ENCODE assay signal across 21 cellular contexts in the genomic region with DNA sequence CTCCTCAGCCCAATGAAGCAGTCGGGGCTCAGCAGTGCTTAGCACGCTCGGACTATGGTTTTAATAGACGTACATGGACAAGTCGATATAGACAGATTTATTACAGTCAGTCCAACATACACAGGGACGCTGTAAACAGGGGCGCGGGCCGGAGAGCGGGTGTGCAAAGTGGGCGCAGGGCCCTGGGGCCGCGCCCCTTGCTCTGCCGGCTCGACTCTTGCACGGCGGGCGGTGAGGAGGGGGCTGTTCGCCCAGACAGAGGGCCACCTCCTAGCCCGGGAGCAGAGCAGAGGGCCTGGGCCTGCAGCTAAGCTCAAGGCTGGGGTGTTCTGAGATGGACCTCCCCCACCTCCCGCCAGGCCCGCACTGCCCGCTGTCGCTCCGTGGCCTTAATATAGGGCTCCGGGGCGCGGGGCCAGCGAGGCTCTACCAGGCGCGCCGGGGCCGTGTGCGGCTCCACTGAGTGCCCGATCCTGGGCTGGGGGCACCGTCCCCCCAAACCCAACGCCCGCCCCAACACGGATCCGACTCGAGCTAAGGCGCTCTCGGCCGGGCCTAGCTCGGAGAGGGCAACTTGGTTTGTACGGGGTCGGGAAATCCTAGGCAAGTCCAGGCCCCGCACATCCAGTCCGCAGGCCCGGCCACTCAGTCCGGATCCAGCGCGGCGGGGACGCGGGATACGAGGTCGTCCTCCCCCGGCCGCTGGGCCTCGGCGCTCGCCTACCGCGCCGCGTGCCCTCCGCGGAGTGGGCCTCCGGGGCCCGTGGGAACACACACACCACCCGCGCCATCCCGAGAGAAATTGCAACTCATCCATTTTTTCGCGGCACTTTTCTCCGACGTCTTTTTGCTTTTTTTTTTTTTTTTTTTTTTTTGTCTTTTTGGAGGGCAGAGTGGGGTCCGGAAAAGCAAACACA. TPM values are rescaled to one million over a fixed set of nuclear protein-coding genes. Genes with fewer than 3 reads are reported as not detected.
DNase-seq lines count a peak whose midpoint lies in the region; ATAC-seq, FAIRE-seq and TF ChIP-seq lines count a peak whose summit lies in the region.
"Had no signal": no experiment of that assay in that cellular context is flagged by ENCODE, and none has a peak within 500 bp of the region (broad histone marks: within the 10 kb centered on the region; RNA-seq: fewer than 3 reads in every experiment).

No MANE protein-coding gene starts in this region.

- DNase-seq in SK-N-SH (peak; percentile 70), adipocyte (ENCODE audit: low read depth) (peak; percentile 41), kidney (peak; percentile 65), stomach (no peak), NCI-H226 (no peak), NCI-H2171 (lab: John Stamatoyannopoulos, UW) (no peak), inferior parietal cortex (ENCODE audit: extremely low spot score) (no peak)
- DNase-seq: gastrocnemius medialis; KBM-7; NCI-H1092 treated with DMSO at 0.1 percent for 48 hours; Peyer's patch; stimulated activated CD4-positive, alpha-beta T cell treated with anti-CD3 and anti-CD28 coated beads, Interleukin-4, amount 100 ng/mL, for 1 hour; stimulated activated CD8-positive, alpha-beta memory T cell treated with anti-CD3 and anti-CD28 coated beads, Interleukin-4, amount 100 ng/mL, for 48 hours; WERI-Rb-1 had no signal

- H3K27ac ChIP-seq in SK-N-SH (ENCODE audit: low read depth in 2 of 2, low read length in 1 of 2) = no peak overlapping the region
- no peak overlapping the region for H3K27ac ChIP-seq in kidney (ENCODE audit: low read depth in 2 of 2, low read length in 2 of 2)
- peak overlapping the region; percentile 48 to 94 (median 94) for H3K27ac ChIP-seq in stomach
- H3K27ac ChIP-seq: 22Rv1; BLaER1 treated with 17β-estradiol and CSF1 and Interleukin-3, amounts not matched to agents 10 nM and 100 nM; gastrocnemius medialis; thyroid gland; WERI-Rb-1 had no signal

- FAIRE-seq in kidney (lab: Jason Lieb, UNC) = no peak
- FAIRE-seq: GM18507, islet of Langerhans had no signal

- WGBS in SK-N-SH (ENCODE audit: low lambda C conversion rate) = 54% methylated on average over 37 of the region's 79 CpGs
- WGBS in stomach, 5 donors = 15 to 34% (median 22%) methylated on average over 45 to 79 of the region's 79 CpGs

- H3K9me2 ChIP-seq in SK-N-SH = no peaks in the 10 kb centered on the region

- TF ChIP-seq RAD21 in SK-N-SH (IDR thresholded peaks at IDR 0.05; ENCODE audit: low read length) = no peak

- no peak for ATAC-seq in SK-N-SH treated with all-trans-retinoic acid at 6 μM for 48 hours
- ATAC-seq: activated T-helper 17 cell treated with anti-CD3 and anti-CD28 coated beads, Interleukin-2, amount 50 U/mL, for 72 hours; gastrocnemius medialis had no signal

- H3K27me3 ChIP-seq in SK-N-SH (ENCODE audit: insufficient read depth) = peaks cover 65% of the 10 kb centered on the region
- H3K27me3 ChIP-seq in adipocyte (replicated peaks; ENCODE audit: control insufficient read depth, insufficient read depth, low read length) = peaks cover 50% of the 10 kb centered on the region
- peaks cover 6 to 82% (median 52%) of the 10 kb centered on the region in 3 donors for H3K27me3 ChIP-seq in stomach

- H3K9ac ChIP-seq in SK-N-SH (no peak overlapping the region), adipocyte (ENCODE audit: low read length) (no peak overlapping the region), kidney (ENCODE audit: low read length in 2 of 2) (no peak overlapping the region)
- H3K9ac ChIP-seq: BLaER1 treated with 17β-estradiol and CSF1 and Interleukin-3, amounts not matched to agents 10 nM and 100 nM had no signal

- H2AFZ ChIP-seq in SK-N-SH (ENCODE audit: low read depth) = no peak overlapping the region

- no peak overlapping the region for H3K4me2 ChIP-seq in SK-N-SH
- H3K4me2 ChIP-seq: BLaER1 treated with 17β-estradiol and CSF1 and Interleukin-3, amounts not matched to agents 10 nM and 100 nM had no signal

- no peak for TF ChIP-seq CTCF in SK-N-SH (IDR thresholded peaks at IDR 0.05)
- no peak for TF ChIP-seq CTCF in kidney (IDR thresholded peaks at IDR 0.05; ENCODE audit: borderline replicate concordance, extremely low read depth, insufficient read depth)
- no peak for TF ChIP-seq CTCF in stomach (IDR thresholded peaks at IDR 0.05)

- H4K20me1 ChIP-seq in SK-N-SH (ENCODE audit: insufficient read depth) = no peaks in the 10 kb centered on the region

- no peak for TF ChIP-seq POLR2A in stomach (IDR thresholded peaks at IDR 0.05)

- TF ChIP-seq EP300 in SK-N-SH (IDR thresholded peaks at IDR 0.05; ENCODE audit: borderline replicate concordance in 1 of 2, low read depth in 1 of 2, low read length in 1 of 2) (no peak), stomach (IDR thresholded peaks at IDR 0.05) (no peak)

- H3K4me3 ChIP-seq in SK-N-SH (ENCODE audit: low read depth in 2 of 2, low read length in 1 of 2) (no peak overlapping the region), adipocyte (ENCODE audit: low read length) (no peak overlapping the region), kidney (ENCODE audit: low read length in 2 of 2) (no peak overlapping the region), stomach (peak overlapping the region; percentile 34 to 86 (median 74))
- H3K4me3 ChIP-seq: gastrocnemius medialis, Peyer's patch, thyroid gland had no signal

- intact Hi-C loops in kidney (cut with DNase I) = no loop called here
- intact Hi-C loops in stomach (cut with DNase I; ENCODE audit: low total_unique reads) = no loop called here

- CTCF ChIA-PET in SK-N-SH (lab: Yijun Ruan, JAX) = interaction anchor here (0.6 to 0.8 kb wide), 2 partner anchors 82 to 304 kb away, joined by 3 to 4 read pairs; no protein-coding TSS in a partner anchor

- H3K36me3 ChIP-seq in SK-N-SH (replicated peaks in 1 of 2; ENCODE audit: control insufficient read depth in 1 of 2, insufficient read depth in 2 of 2, low read length in 1 of 2) = no peaks in the 10 kb centered on the region
- no peaks in the 10 kb centered on the region for H3K36me3 ChIP-seq in adipocyte (ENCODE audit: control insufficient read depth, insufficient read depth, low read length, severe bottlenecking)
- H3K36me3 ChIP-seq in kidney (ENCODE audit: control insufficient read depth in 1 of 2, insufficient read depth in 2 of 2, low read length in 2 of 2) = no peaks in the 10 kb centered on the region
- peaks cover 0 to 8% (median 0%) of the 10 kb centered on the region in 4 donors for H3K36me3 ChIP-seq in stomach
- H3K36me3 ChIP-seq: BLaER1 treated with 17β-estradiol and CSF1 and Interleukin-3, amounts not matched to agents 10 nM and 100 nM; gastrocnemius medialis; Peyer's patch; thyroid gland had no signal

- H3F3A ChIP-seq in SK-N-SH (replicated peaks; ENCODE audit: insufficient read depth) = no peaks in the 10 kb centered on the region

- H3K4me1 ChIP-seq in SK-N-SH (ENCODE audit: control insufficient read depth in 1 of 2, insufficient read depth in 2 of 2, low read depth in 1 of 2, low read length in 1 of 2) (peaks cover 0 to 6% of the 10 kb centered on the region in 2 experiments; a peak in 1 of 4 replicates), adipocyte (ENCODE audit: control insufficient read depth, insufficient read depth, low read length) (no peaks in the 10 kb centered on the region), kidney (ENCODE audit: control insufficient read depth in 1 of 2, insufficient read depth in 1 of 2, low read depth in 1 of 2, low read length in 2 of 2) (peaks cover 10 to 11% of the 10 kb centered on the region in 2 donors), stomach (peaks cover 27 to 64% (median 51%) of the 10 kb centered on the region in 4 donors)
- H3K4me1 ChIP-seq: BLaER1 treated with 17β-estradiol and CSF1 and Interleukin-3, amounts not matched to agents 10 nM and 100 nM had no signal

- POLR2A ChIA-PET in SK-N-SH (lab: Yijun Ruan, JAX) = no interaction called here

- no peaks in the 10 kb centered on the region for H3K9me3 ChIP-seq in SK-N-SH
- peaks cover 4% of the 10 kb centered on the region for H3K9me3 ChIP-seq in adipocyte (ENCODE audit: control insufficient read depth, low read length)
- peaks cover 0 to 7% of the 10 kb centered on the region in 2 donors for H3K9me3 ChIP-seq in kidney (ENCODE audit: control insufficient read depth in 1 of 2, low read length in 2 of 2)
- H3K9me3 ChIP-seq in stomach = peaks cover 0 to 8% (median 4%) of the 10 kb centered on the region in 4 donors
- H3K9me3 ChIP-seq: gastrocnemius medialis, thyroid gland had no signal

- H3K79me2 ChIP-seq in SK-N-SH (ENCODE audit: insufficient read depth) = no peaks in the 10 kb centered on the region

TF ChIP-seq in SK-N-SH, 30 proteins besides CTCF, POLR2A, EP300 and RAD21 (continues in another document):
- TF ChIP-seq FOXM1 (IDR thresholded peaks at IDR 0.05; ENCODE audit: low read depth) = no peak

TF ChIP-seq in SK-N-SH treated with all-trans-retinoic acid at 6 μM for 48 hours, 23 proteins besides CTCF, POLR2A, EP300 and RAD21 (continues in another document):
- TF ChIP-seq ESRRG (CRISPR knock-in tag; IDR thresholded peaks at IDR 0.05) = no peak
- TF ChIP-seq ZNF70 (CRISPR knock-in tag; IDR thresholded peaks at IDR 0.05) = no peak
- no peak for TF ChIP-seq TOX (CRISPR knock-in tag; IDR thresholded peaks at IDR 0.05; ENCODE audit: borderline replicate concordance)
- TF ChIP-seq OSR1 (CRISPR knock-in tag; IDR thresholded peaks at IDR 0.05) = no peak
- TF ChIP-seq TCF4 (CRISPR knock-in tag; IDR thresholded peaks at IDR 0.05; ENCODE audit: borderline replicate concordance) = no peak
- TF ChIP-seq SNAI2 (CRISPR knock-in tag; IDR thresholded peaks at IDR 0.05) = no peak
- TF ChIP-seq PPARA (CRISPR knock-in tag; IDR thresholded peaks at IDR 0.05; ENCODE audit: borderline replicate concordance) = no peak
- no peak for TF ChIP-seq RARB (CRISPR knock-in tag; IDR thresholded peaks at IDR 0.05)
- TF ChIP-seq, protein P1, sequence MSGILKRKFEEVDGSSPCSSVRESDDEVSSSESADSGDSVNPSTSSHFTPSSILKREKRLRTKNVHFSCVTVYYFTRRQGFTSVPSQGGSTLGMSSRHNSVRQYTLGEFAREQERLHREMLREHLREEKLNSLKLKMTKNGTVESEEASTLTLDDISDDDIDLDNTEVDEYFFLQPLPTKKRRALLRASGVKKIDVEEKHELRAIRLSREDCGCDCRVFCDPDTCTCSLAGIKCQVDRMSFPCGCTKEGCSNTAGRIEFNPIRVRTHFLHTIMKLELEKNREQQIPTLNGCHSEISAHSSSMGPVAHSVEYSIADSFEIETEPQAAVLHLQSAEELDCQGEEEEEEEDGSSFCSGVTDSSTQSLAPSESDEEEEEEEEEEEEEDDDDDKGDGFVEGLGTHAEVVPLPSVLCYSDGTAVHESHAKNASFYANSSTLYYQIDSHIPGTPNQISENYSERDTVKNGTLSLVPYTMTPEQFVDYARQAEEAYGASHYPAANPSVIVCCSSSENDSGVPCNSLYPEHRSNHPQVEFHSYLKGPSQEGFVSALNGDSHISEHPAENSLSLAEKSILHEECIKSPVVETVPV (CRISPR knock-in tag; IDR thresholded peaks at IDR 0.05) = no peak
- TF ChIP-seq ZC3H10 (CRISPR knock-in tag; IDR thresholded peaks at IDR 0.05) = no peak

RNA-seq across cellular contexts. Expression of a gene that starts 6.1 kb away (rescaled TPM):
- polyA plus RNA-seq in SK-N-SH (2012; rRNA removed) = not detected in 2 replicates
- 0.13 TPM in 1 of 2 replicates, not detected in the other for polyA plus RNA-seq in SK-N-SH (2012; cell fraction: cytosol; rRNA removed)
- polyA plus RNA-seq in SK-N-SH (2012; cell fraction: nucleus; rRNA removed) = not detected in 2 replicates
- not detected for total RNA-seq in kidney
- polyA plus RNA-seq in kidney (ENCODE audit: insufficient read depth, low read depth, low replicate concordance) = not detected
- total RNA-seq in stomach = 10 to 100 TPM; 30.3 to 91.1 (median 42.6) TPM
- polyA plus RNA-seq in stomach = 100 to 1,000 TPM in 1 of 3 donors, 10 to 100 TPM in 2; 31.6 to 149 (median 48.7) TPM
- total RNA-seq: activated T-helper 17 cell treated with anti-CD3 and anti-CD28 coated beads, Interleukin-2, amount 50 U/mL, for 72 hours had no signal

Comparison
In these comparisons a context has a peak if more than half of its experiments do, and no peak if none do; other contexts are left out.
1. DNase-seq: peak in SK-N-SH (single experiment), adipocyte (single experiment) and kidney (single experiment); none in stomach (single experiment), NCI-H226 (single experiment), NCI-H2171 (single experiment) and inferior parietal cortex (single experiment).
2. H3K27ac ChIP-seq: peak in stomach (5 of 5); none in SK-N-SH (0 of 2) and kidney (0 of 2).
3. H3K4me3 ChIP-seq: peak in stomach (4 of 4); none in SK-N-SH (0 of 2), adipocyte (single experiment) and kidney (0 of 2).
4. RNA of a gene that starts 6.1 kb away (polyA plus RNA-seq): 31.6 to 149 TPM in stomach; not detected in kidney (single experiment) and 0.13 TPM in SK-N-SH; every median in the first group is over 10 times any median in the second.